8 cellular contexts compared by ENCODE assay signal in genomic region chr19:48617146-48617937, GRCh38. TPM values are rescaled to one million over a fixed set of nuclear protein-coding genes. Genes with fewer than 3 reads are reported as not detected.
DNase-seq lines count a peak whose midpoint lies in the region; FAIRE-seq and TF ChIP-seq lines count a peak whose summit lies in the region.

No MANE protein-coding gene starts in this region.

- no peak for DNase-seq in activated T-cell treated with anti-CD3 and anti-CD28 coated beads, Interleukin-2, amount 50 U/mL, for 24 hours
- no peak for DNase-seq in activated T-cell treated with anti-CD3 and anti-CD28 coated beads, Interleukin-2, amount 50 U/mL, for 1 hour
- DNase-seq in activated naive CD8-positive, alpha-beta T cell treated with anti-CD3 and anti-CD28 coated beads for 36 hours, result no peak
- no peak for DNase-seq in kidney
- DNase-seq in testis, result no peak
- no peak for DNase-seq in NCI-H146 treated with DMSO at 0.1 percent for 48 hours (lab: John Stamatoyannopoulos, UW; ENCODE audit: unreplicated experiment)
- no peak for DNase-seq in stimulated activated CD4-positive, alpha-beta T cell treated with anti-CD3 and anti-CD28 coated beads, Interleukin-4, amount 100 ng/mL, for 4 hours
- no peak for DNase-seq in activated CD4-positive, CD25-positive, alpha-beta regulatory T cell treated with anti-CD3 and anti-CD28 coated beads, Interleukin-2, amount 50 U/mL, for 72 hours

- H3K9me3 ChIP-seq in kidney (ENCODE audit: control insufficient read depth in 1 of 2, low read length in 2 of 2) (no peaks in the 10 kb centered on the region), testis (no peaks in the 10 kb centered on the region)

- H3K4me1 ChIP-seq in kidney (ENCODE audit: control insufficient read depth in 1 of 2, insufficient read depth in 1 of 2, low read depth in 1 of 2, low read length in 2 of 2) (peaks cover 9 to 18% of the 10 kb centered on the region in 2 donors), testis (peaks cover 23% of the 10 kb centered on the region)

- H3K9ac ChIP-seq in kidney (ENCODE audit: low read length in 2 of 2), result peak overlapping the region; percentile 98 to 99

- H3K36me3 Mint-ChIP-seq in activated T-cell treated with anti-CD3 and anti-CD28 coated beads, Interleukin-2, amount 50 U/mL, for 24 hours (ENCODE audit: low read depth), result peaks cover 81% of the 10 kb centered on the region
- H3K36me3 Mint-ChIP-seq in activated naive CD8-positive, alpha-beta T cell treated with anti-CD3 and anti-CD28 coated beads for 36 hours, result peaks cover 56% of the 10 kb centered on the region

- peak overlapping the region; percentile 98 for H3K4me3 Mint-ChIP-seq in activated T-cell treated with anti-CD3 and anti-CD28 coated beads, Interleukin-2, amount 50 U/mL, for 24 hours
- H3K4me3 Mint-ChIP-seq in activated naive CD8-positive, alpha-beta T cell treated with anti-CD3 and anti-CD28 coated beads for 36 hours, result peak overlapping the region; percentile 97

- no peak overlapping the region for H3K27ac ChIP-seq in kidney (ENCODE audit: low read depth in 2 of 2, low read length in 2 of 2)
- H3K27ac ChIP-seq in testis, result peak overlapping the region; percentile 53 to 54

- H3K4me3 ChIP-seq in kidney (ENCODE audit: low read length in 2 of 2) (peak overlapping the region; percentile 97 to 100), testis (peak overlapping the region; percentile 82 to 83)

- H3K27me3 ChIP-seq in testis, result no peaks in the 10 kb centered on the region

- TF ChIP-seq POLR2A in testis (IDR thresholded peaks at IDR 0.05), result no peak

- H3K27me3 Mint-ChIP-seq in activated T-cell treated with anti-CD3 and anti-CD28 coated beads, Interleukin-2, amount 50 U/mL, for 24 hours, result no peaks in the 10 kb centered on the region
- no peaks in the 10 kb centered on the region for H3K27me3 Mint-ChIP-seq in activated naive CD8-positive, alpha-beta T cell treated with anti-CD3 and anti-CD28 coated beads for 36 hours

- no peaks in the 10 kb centered on the region for H3K9me3 Mint-ChIP-seq in activated T-cell treated with anti-CD3 and anti-CD28 coated beads, Interleukin-2, amount 50 U/mL, for 24 hours
- H3K9me3 Mint-ChIP-seq in activated naive CD8-positive, alpha-beta T cell treated with anti-CD3 and anti-CD28 coated beads for 36 hours, result no peaks in the 10 kb centered on the region

- no peak for FAIRE-seq in kidney (lab: Jason Lieb, UNC)

- H3K4me1 Mint-ChIP-seq in activated T-cell treated with anti-CD3 and anti-CD28 coated beads, Interleukin-2, amount 50 U/mL, for 24 hours (ENCODE audit: low read depth), result peaks cover 37% of the 10 kb centered on the region
- peaks cover 32% of the 10 kb centered on the region for H3K4me1 Mint-ChIP-seq in activated naive CD8-positive, alpha-beta T cell treated with anti-CD3 and anti-CD28 coated beads for 36 hours

- H3K36me3 ChIP-seq in kidney (ENCODE audit: control insufficient read depth in 1 of 2, insufficient read depth in 2 of 2, low read length in 2 of 2), result peaks cover 13 to 18% of the 10 kb centered on the region in 2 donors
- H3K36me3 ChIP-seq in testis (ENCODE audit: low read depth, missing control alignments), result no peaks in the 10 kb centered on the region

- WGBS in testis, 2 donors, result 39 to 68% methylated on average over 13 to 18 of the region's 18 CpGs

- intact Hi-C loops in kidney (cut with DNase I) (no loop called here), testis (cut with DNase I; ENCODE audit: low total_unique reads) (no loop called here)

- H3K27ac Mint-ChIP-seq in activated T-cell treated with anti-CD3 and anti-CD28 coated beads, Interleukin-2, amount 50 U/mL, for 24 hours, result peak overlapping the region; percentile 99
- peak overlapping the region; percentile 99 for H3K27ac Mint-ChIP-seq in activated naive CD8-positive, alpha-beta T cell treated with anti-CD3 and anti-CD28 coated beads for 36 hours

- no peak for TF ChIP-seq CTCF in kidney (IDR thresholded peaks at IDR 0.05; ENCODE audit: borderline replicate concordance, extremely low read depth, insufficient read depth)
- TF ChIP-seq CTCF in testis (IDR thresholded peaks at IDR 0.05), result no peak

RNA-seq across cellular contexts. Expression of gene RPL18, which starts 1.6 kb away (rescaled TPM):
- 1,000 to 10,000 TPM; 1,968 to 2,008 TPM for total RNA-seq in activated naive CD8-positive, alpha-beta T cell treated with anti-CD3 and anti-CD28 coated beads for 36 hours
- total RNA-seq in kidney (986 TPM), testis (1,000 to 10,000 TPM; 1,047 to 1,537 TPM)
- polyA plus RNA-seq in kidney (ENCODE audit: insufficient read depth, low read depth, low replicate concordance) (1,596 TPM), testis (ENCODE audit: insufficient read depth, low read depth, low replicate concordance) (1,050 TPM)

RNA-seq across cellular contexts. Expression of gene SPHK2, which starts 2.0 kb away (rescaled TPM):
- 10 to 100 TPM; 36.7 to 40.8 TPM for total RNA-seq in activated naive CD8-positive, alpha-beta T cell treated with anti-CD3 and anti-CD28 coated beads for 36 hours
- 23.3 TPM for total RNA-seq in kidney
- polyA plus RNA-seq in kidney (ENCODE audit: insufficient read depth, low read depth, low replicate concordance), result 37.2 TPM
- total RNA-seq in testis, result 10 to 100 TPM; 31.2 to 43.1 TPM
- polyA plus RNA-seq in testis (ENCODE audit: insufficient read depth, low read depth, low replicate concordance), result 47.6 TPM

RNA-seq across cellular contexts. Expression of gene FAM83E, which starts 2.5 kb away (rescaled TPM):
- 1 to 10 TPM; 4.4 TPM for total RNA-seq in activated naive CD8-positive, alpha-beta T cell treated with anti-CD3 and anti-CD28 coated beads for 36 hours
- total RNA-seq in kidney (15.9 TPM), testis (1 to 10 TPM in 1 of 2 donors, under 1 TPM in 1; 0.99 to 1.6 TPM)
- polyA plus RNA-seq in kidney (ENCODE audit: insufficient read depth, low read depth, low replicate concordance) (0.41 TPM), testis (ENCODE audit: insufficient read depth, low read depth, low replicate concordance) (2.2 TPM)

RNA-seq across cellular contexts. Expression of gene SPACA4, which starts 10.8 kb away (rescaled TPM):
- total RNA-seq in activated naive CD8-positive, alpha-beta T cell treated with anti-CD3 and anti-CD28 coated beads for 36 hours, result not detected
- total RNA-seq in kidney, result not detected
- polyA plus RNA-seq in kidney (ENCODE audit: insufficient read depth, low read depth, low replicate concordance), result not detected
- total RNA-seq in testis, result 100 to 1,000 TPM in 1 of 2 donors, 10 to 100 TPM in 1; 72.6 to 147 TPM
- polyA plus RNA-seq in testis (ENCODE audit: insufficient read depth, low read depth, low replicate concordance), result 145 TPM

RNA-seq across cellular contexts. Expression of gene DBP, which starts 19.8 kb away (rescaled TPM):
- total RNA-seq in activated naive CD8-positive, alpha-beta T cell treated with anti-CD3 and anti-CD28 coated beads for 36 hours, result 10 to 100 TPM in 1 of 2 experiments, 1 to 10 TPM in 1; 9.3 to 10.1 TPM
- total RNA-seq in kidney (14.5 TPM), testis (10 to 100 TPM; 48.9 to 51.0 TPM)
- polyA plus RNA-seq in kidney (ENCODE audit: insufficient read depth, low read depth, low replicate concordance) (20.4 TPM), testis (ENCODE audit: insufficient read depth, low read depth, low replicate concordance) (30.4 TPM)

Comparison
In these comparisons a context has a peak if more than half of its experiments do, and no peak if none do; other contexts are left out.
1. H3K27ac ChIP-seq: peak in testis (2 of 2); none in kidney (0 of 2).